Comparison of ENCODE assay signal across 1 cellular context in genomic region chr19:11137542-11138384, GRCh38.
TF ChIP-seq lines count a peak whose summit lies in the region.

No MANE protein-coding gene starts in this region.

TF ChIP-seq in HepG2, 621 proteins besides CTCF, POLR2A, EP300 and RAD21 (continued from another document and continues in another):
- TF ChIP-seq THAP7 (CRISPR knock-in tag; IDR thresholded peaks at IDR 0.05), result no peak
- TF ChIP-seq GATA4 (IDR thresholded peaks at IDR 0.05; ENCODE audit: borderline replicate concordance, low read depth), result no peak
- no peak for TF ChIP-seq KLF13 (CRISPR knock-in tag; IDR thresholded peaks at IDR 0.05)
- no peak for TF ChIP-seq SIX4 (CRISPR knock-in tag; IDR thresholded peaks at IDR 0.05)
- TF ChIP-seq CHD2 (IDR thresholded peaks at IDR 0.05; ENCODE audit: low read depth, low read length), result no peak
- no peak for TF ChIP-seq NFE2 (CRISPR knock-in tag; IDR thresholded peaks at IDR 0.05)
- no peak for TF ChIP-seq ZNF451 (CRISPR knock-in tag; IDR thresholded peaks at IDR 0.05)
- no peak for TF ChIP-seq NR2F2 (IDR thresholded peaks at IDR 0.05; ENCODE audit: borderline replicate concordance, low read depth)
- no peak for TF ChIP-seq ZBTB38 (CRISPR knock-in tag; IDR thresholded peaks at IDR 0.05)
- no peak for TF ChIP-seq ZNF567 (CRISPR knock-in tag; IDR thresholded peaks at IDR 0.05; ENCODE audit: borderline replicate concordance)
- TF ChIP-seq ZBTB7A (CRISPR knock-in tag; IDR thresholded peaks at IDR 0.05), result no peak
- no peak for TF ChIP-seq REST (IDR thresholded peaks at IDR 0.05; ENCODE audit: borderline replicate concordance in 1 of 2, low read depth in 1 of 2, low read length in 2 of 2)
- TF ChIP-seq RFX3 (CRISPR knock-in tag; IDR thresholded peaks at IDR 0.05), result no peak
- TF ChIP-seq ZNF33B (CRISPR knock-in tag; IDR thresholded peaks at IDR 0.05), result no peak; the same call in 1 of the 2 replicates
- no peak for TF ChIP-seq FOXA3 (CRISPR knock-in tag; IDR thresholded peaks at IDR 0.05)
- no peak for TF ChIP-seq ARID2 (CRISPR knock-in tag; IDR thresholded peaks at IDR 0.05; ENCODE audit: borderline replicate concordance)
- no peak for TF ChIP-seq ATF5 (CRISPR knock-in tag; IDR thresholded peaks at IDR 0.05; ENCODE audit: low read depth)
- no peak for TF ChIP-seq CREB1 (IDR thresholded peaks at IDR 0.05)
- TF ChIP-seq CREB1 (CRISPR knock-in tag; IDR thresholded peaks at IDR 0.05), result no peak
- no peak for TF ChIP-seq SAFB2 (CRISPR knock-in tag; IDR thresholded peaks at IDR 0.05; ENCODE audit: borderline replicate concordance, low read depth)
- TF ChIP-seq ZSCAN29 (CRISPR knock-in tag; conservative IDR thresholded peaks at IDR 0.05), result no peak
- TF ChIP-seq MXD3 (CRISPR knock-in tag; IDR thresholded peaks at IDR 0.05), result no peak
- no peak for TF ChIP-seq CAMTA2 (CRISPR knock-in tag; IDR thresholded peaks at IDR 0.05; ENCODE audit: borderline replicate concordance)
- no peak for TF ChIP-seq SRSF1 (optimal IDR thresholded peaks at IDR 0.05; ENCODE audit: low read depth, low read length)
- TF ChIP-seq DMAP1 (CRISPR knock-in tag; IDR thresholded peaks at IDR 0.05), result no peak
- TF ChIP-seq CERS6 (CRISPR knock-in tag; IDR thresholded peaks at IDR 0.05), result no peak
- TF ChIP-seq ZNF781 (CRISPR knock-in tag; IDR thresholded peaks at IDR 0.05; ENCODE audit: borderline replicate concordance, not compliant biosample characterization), result no peak
- no peak for TF ChIP-seq CCAR2 (optimal IDR thresholded peaks at IDR 0.05; ENCODE audit: low read depth, low read length)
- TF ChIP-seq HMG20B (CRISPR knock-in tag; conservative IDR thresholded peaks at IDR 0.05), result 0 out of 2 replicates have a peak, but pooled peaks have one; percentile 14
- no peak for TF ChIP-seq ZFP41 (CRISPR knock-in tag; IDR thresholded peaks at IDR 0.05; ENCODE audit: borderline replicate concordance)
- TF ChIP-seq PHB2 (IDR thresholded peaks at IDR 0.05; ENCODE audit: partially characterized antibody), result no peak
- TF ChIP-seq FOXO4 (CRISPR knock-in tag; conservative IDR thresholded peaks at IDR 0.05), result no peak
- no peak for TF ChIP-seq ZNF256 (CRISPR knock-in tag; conservative IDR thresholded peaks at IDR 0.05)
- no peak for TF ChIP-seq ZNF224 (CRISPR knock-in tag; IDR thresholded peaks at IDR 0.05)
- no peak for TF ChIP-seq RNF219 (CRISPR knock-in tag; IDR thresholded peaks at IDR 0.05)
- TF ChIP-seq ZNF335 (CRISPR knock-in tag; IDR thresholded peaks at IDR 0.05), result no peak; the same call in 1 of the 2 replicates
- TF ChIP-seq GABPA (IDR thresholded peaks at IDR 0.05; ENCODE audit: low read depth, low read length), result no peak
- peak; percentile 22; the same call in 1 of the 2 replicates for TF ChIP-seq GABPA (CRISPR knock-in tag; IDR thresholded peaks at IDR 0.05; ENCODE audit: low read depth)
- no peak for TF ChIP-seq CEBPZ (IDR thresholded peaks at IDR 0.05; ENCODE audit: low read length)
- TF ChIP-seq POLR2AphosphoS5 (IDR thresholded peaks at IDR 0.05; ENCODE audit: low read depth, low read length), result no peak
- no peak for TF ChIP-seq PAF1 (CRISPR knock-in tag; IDR thresholded peaks at IDR 0.05)
- no peak for TF ChIP-seq ATF4 (CRISPR knock-in tag; IDR thresholded peaks at IDR 0.05)
- no peak for TF ChIP-seq TEAD2 (CRISPR knock-in tag; IDR thresholded peaks at IDR 0.05)
- TF ChIP-seq ZNF12 (CRISPR knock-in tag; IDR thresholded peaks at IDR 0.05), result no peak
- TF ChIP-seq E2F2 (CRISPR knock-in tag; IDR thresholded peaks at IDR 0.05; ENCODE audit: borderline replicate concordance), result no peak
- TF ChIP-seq STAT6 (CRISPR knock-in tag; IDR thresholded peaks at IDR 0.05; ENCODE audit: borderline replicate concordance), result no peak
- TF ChIP-seq ZNF331 (CRISPR knock-in tag; IDR thresholded peaks at IDR 0.05), result no peak
- no peak for TF ChIP-seq ZNF225 (CRISPR knock-in tag; IDR thresholded peaks at IDR 0.05)
- TF ChIP-seq RXRB (CRISPR knock-in tag; IDR thresholded peaks at IDR 0.05; ENCODE audit: borderline replicate concordance), result peak; percentile 49; the same call in 1 of the 2 replicates
- TF ChIP-seq ZNF205 (CRISPR knock-in tag; IDR thresholded peaks at IDR 0.05), result no peak
- TF ChIP-seq HDAC1 (CRISPR knock-in tag; IDR thresholded peaks at IDR 0.05), result no peak
